7 cellular contexts compared by ENCODE assay signal in genomic region chr10:60309891-60310290, GRCh38.
"Had no signal": no experiment of that assay in that cellular context is flagged by ENCODE, and none has a peak within 500 bp of the region (broad histone marks: within the 10 kb centered on the region; RNA-seq: fewer than 3 reads in every experiment).

No MANE protein-coding gene starts in this region.

- H2AFZ ChIP-seq: GM23338 had no signal

- H3K4me3 ChIP-seq: GM23338 had no signal

- H3K4me2 ChIP-seq: GM23338 had no signal

- H3K27me3 Mint-ChIP-seq: IgD-negative memory B cell had no signal

- H3K4me3 Mint-ChIP-seq: GM23338, H9, HFFc6, IgD-negative memory B cell had no signal

- H3K27ac ChIP-seq: HL-60 had no signal

- DNase-seq: H9, HCEC 1CT, HFFc6 had no signal

- H3K27ac Mint-ChIP-seq: GM23338, H9, HFFc6 had no signal

- ATAC-seq: GM23338, HepG2 had no signal

- H3K9me3 Mint-ChIP-seq: GM23338, H9, HFFc6, IgD-negative memory B cell had no signal
